In genomic region chr3:188947983-188948657, GRCh38 we compare ENCODE assay signal across 8 cellular contexts.
A peak's percentile ranks its signal among the peaks of the same experiment; 100 is the strongest.
DNase-seq lines count a peak whose midpoint lies in the region; TF ChIP-seq lines count a peak whose summit lies in the region.

No MANE protein-coding gene starts in this region.

- H3K79me2 ChIP-seq in OCI-LY7 (ENCODE audit: insufficient read depth, low read depth, low read length) = no peaks in the 10 kb centered on the region

- H3K27ac ChIP-seq in sigmoid colon (peak overlapping the region; percentile 92 to 97 (median 96)), OCI-LY7 (ENCODE audit: low read depth, low read length, poor library complexity, severe bottlenecking) (no peak overlapping the region)

- TF ChIP-seq CTCF in brain (conservative IDR thresholded peaks at IDR 0.05) (no peak), sigmoid colon (IDR thresholded peaks at IDR 0.05) (no peak), GM10266 (IDR thresholded peaks at IDR 0.05; ENCODE audit: control insufficient read depth, insufficient read depth, low read depth, missing control alignments) (no peak), OCI-LY7 (conservative IDR thresholded peaks at IDR 0.05; ENCODE audit: low read length) (no peak)

- WGBS in sigmoid colon, 2 donors = 9 to 45% methylated on average over 23 of the region's 23 CpGs

- POLR2A ChIA-PET in OCI-LY7 (lab: Charles Lee) = no interaction called here

- no peaks in the 10 kb centered on the region for H4K20me1 ChIP-seq in OCI-LY7 (ENCODE audit: insufficient read depth, low read length)

- H3K9me3 ChIP-seq in sigmoid colon = no peaks in the 10 kb centered on the region
- H3K9me3 ChIP-seq in OCI-LY7 (ENCODE audit: low read length) = no peaks in the 10 kb centered on the region

- H3K36me3 Mint-ChIP-seq in brain = no peaks in the 10 kb centered on the region

- peaks cover 0 to 11% (median 0%) of the 10 kb centered on the region in 5 experiments for H3K9me3 Mint-ChIP-seq in brain

- no peaks in the 10 kb centered on the region for H3K36me3 ChIP-seq in sigmoid colon
- no peaks in the 10 kb centered on the region for H3K36me3 ChIP-seq in OCI-LY7 (ENCODE audit: insufficient read depth, low read length)

- CTCF ChIA-PET in OCI-LY7 (lab: Charles Lee; ENCODE audit: unreplicated experiment) = no interaction called here

- peak; percentile 100 for TF ChIP-seq EP300 in sigmoid colon (IDR thresholded peaks at IDR 0.05)

- H3K4me3 Mint-ChIP-seq in brain = peak overlapping the region; percentile 76 to 87 (median 81)

- no TSS peak for BruUV-seq in OCI-LY7 (replicated peaks; lab: Mats Ljungman, UMichigan)

- no peaks in the 10 kb centered on the region for H3K9me2 ChIP-seq in OCI-LY7 (ENCODE audit: insufficient read depth, low read length)

- intact Hi-C loops in sigmoid colon (cut with DNase I) (loop anchor here (1.0 to 5.0 kb wide), 8 partner anchors 171 to 1209 kb away; no protein-coding TSS in a partner anchor), OCI-LY7 (cut with micrococcal nuclease; ENCODE audit: unreplicated experiment) (no loop called here)

- peaks cover 29% of the 10 kb centered on the region for H3K4me1 Mint-ChIP-seq in brain

- no peaks in the 10 kb centered on the region for H3K27me3 ChIP-seq in sigmoid colon

- no peak for TF ChIP-seq POLR2A in sigmoid colon (IDR thresholded peaks at IDR 0.05)

- H3K4me3 ChIP-seq in iPS-11a (ENCODE audit: low read depth, low read length) (peak overlapping the region; percentile 52), sigmoid colon (peak overlapping the region in 3 of 4 donors; percentile 41 to 46 (median 43)), OCI-LY7 (ENCODE audit: low read depth, low read length, poor library complexity, severe bottlenecking) (no peak overlapping the region)

- H3K4me2 ChIP-seq in OCI-LY7 (ENCODE audit: low read length) = no peak overlapping the region

- H2AFZ ChIP-seq in OCI-LY7 (ENCODE audit: low read length) = no peak overlapping the region

- DNase-seq in EL (peak; percentile 88), NCI-H2196 treated with DMSO at 0.1 percent for 48 hours (lab: John Stamatoyannopoulos, UW; ENCODE audit: unreplicated experiment) (peak; percentile 100), sigmoid colon (peak; percentile 99), germinal center (ENCODE audit: low spot score) (no peak), GM10266 (ENCODE audit: extremely low spot score) (no peak), OCI-LY7 (ENCODE audit: low spot score) (no peak)

- H3K27ac Mint-ChIP-seq in brain = peak overlapping the region; percentile 84 to 96 (median 94)

- H3K4me1 ChIP-seq in sigmoid colon (peaks cover 0 to 63% (median 50%) of the 10 kb centered on the region in 4 donors), OCI-LY7 (ENCODE audit: insufficient read depth, low read length, poor library complexity, severe bottlenecking) (no peaks in the 10 kb centered on the region)

- peaks cover 9% of the 10 kb centered on the region for H3K27me3 Mint-ChIP-seq in brain

Comparison
In these comparisons a context has a peak if more than half of its experiments do, and no peak if none do; other contexts are left out.
1. DNase-seq: peak in EL (single experiment), NCI-H2196 treated with DMSO at 0.1 percent for 48 hours (single experiment) and sigmoid colon (single experiment); none in germinal center (single experiment), GM10266 (single experiment) and OCI-LY7 (single experiment).